ENCODE assay signal across 2 cellular contexts in genomic region chr17:50668025-50668837, GRCh38.
TF ChIP-seq lines count a peak whose summit lies in the region.

No MANE protein-coding gene starts in this region.

TF ChIP-seq in GM12878, 131 proteins besides CTCF, POLR2A, EP300 and RAD21:
- TF ChIP-seq REST (IDR thresholded peaks at IDR 0.05; ENCODE audit: low read depth, low read length) (no peak), ZNF24 (IDR thresholded peaks at IDR 0.05) (no peak), NR2F1 (conservative IDR thresholded peaks at IDR 0.05) (0 out of 2 replicates have a peak, but pooled peaks have one; percentile 27)

TF ChIP-seq in HepG2, 621 proteins besides CTCF, POLR2A, EP300 and RAD21 (continues in another document):
- TF ChIP-seq RORA (CRISPR knock-in tag; IDR thresholded peaks at IDR 0.05) (no peak), ZNF639 (CRISPR knock-in tag; conservative IDR thresholded peaks at IDR 0.05) (no peak), SOX6 (IDR thresholded peaks at IDR 0.05) (no peak), SOX6 (CRISPR knock-in tag; IDR thresholded peaks at IDR 0.05) (peak; percentile 5; the same call in 1 of the 2 replicates), PAXIP1 (CRISPR knock-in tag; conservative IDR thresholded peaks at IDR 0.05) (0 out of 2 replicates have a peak, but pooled peaks have one; percentile 19), ZNF24 (IDR thresholded peaks at IDR 0.05) (no peak), MXD4 (CRISPR knock-in tag; IDR thresholded peaks at IDR 0.05) (no peak), ZNF205 (CRISPR knock-in tag; IDR thresholded peaks at IDR 0.05) (no peak), ZNF180 (CRISPR knock-in tag; IDR thresholded peaks at IDR 0.05; ENCODE audit: borderline replicate concordance, low read depth) (no peak), NR2F1 (CRISPR knock-in tag; IDR thresholded peaks at IDR 0.05) (peak; percentile 50 to 95; a peak in 3 of 4 replicates), NR2F2 (IDR thresholded peaks at IDR 0.05; ENCODE audit: borderline replicate concordance, low read depth) (peak; percentile 86), HNF4G (IDR thresholded peaks at IDR 0.05; ENCODE audit: borderline replicate concordance, low read depth, low read length) (no peak), HNF4G (CRISPR knock-in tag; IDR thresholded peaks at IDR 0.05; ENCODE audit: borderline replicate concordance, low read depth) (no peak), NCOA1 (CRISPR knock-in tag; IDR thresholded peaks at IDR 0.05) (no peak), ZNF224 (CRISPR knock-in tag; IDR thresholded peaks at IDR 0.05) (no peak), FOXA3 (CRISPR knock-in tag; IDR thresholded peaks at IDR 0.05) (0 out of 2 replicates have a peak, but pooled peaks have one; percentile 11), ZNF770 (CRISPR knock-in tag; IDR thresholded peaks at IDR 0.05) (no peak), ZNF672 (CRISPR knock-in tag; IDR thresholded peaks at IDR 0.05) (no peak), MAFF (IDR thresholded peaks at IDR 0.05; ENCODE audit: low read depth, low read length) (no peak), KLF11 (CRISPR knock-in tag; IDR thresholded peaks at IDR 0.05) (no peak), HMGA1 (CRISPR knock-in tag; conservative IDR thresholded peaks at IDR 0.05) (no peak)
- TF ChIP-seq, protein P1, sequence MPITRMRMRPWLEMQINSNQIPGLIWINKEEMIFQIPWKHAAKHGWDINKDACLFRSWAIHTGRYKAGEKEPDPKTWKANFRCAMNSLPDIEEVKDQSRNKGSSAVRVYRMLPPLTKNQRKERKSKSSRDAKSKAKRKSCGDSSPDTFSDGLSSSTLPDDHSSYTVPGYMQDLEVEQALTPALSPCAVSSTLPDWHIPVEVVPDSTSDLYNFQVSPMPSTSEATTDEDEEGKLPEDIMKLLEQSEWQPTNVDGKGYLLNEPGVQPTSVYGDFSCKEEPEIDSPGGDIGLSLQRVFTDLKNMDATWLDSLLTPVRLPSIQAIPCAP (CRISPR knock-in tag; IDR thresholded peaks at IDR 0.05; ENCODE audit: low read depth), result no peak
- TF ChIP-seq, protein P2, sequence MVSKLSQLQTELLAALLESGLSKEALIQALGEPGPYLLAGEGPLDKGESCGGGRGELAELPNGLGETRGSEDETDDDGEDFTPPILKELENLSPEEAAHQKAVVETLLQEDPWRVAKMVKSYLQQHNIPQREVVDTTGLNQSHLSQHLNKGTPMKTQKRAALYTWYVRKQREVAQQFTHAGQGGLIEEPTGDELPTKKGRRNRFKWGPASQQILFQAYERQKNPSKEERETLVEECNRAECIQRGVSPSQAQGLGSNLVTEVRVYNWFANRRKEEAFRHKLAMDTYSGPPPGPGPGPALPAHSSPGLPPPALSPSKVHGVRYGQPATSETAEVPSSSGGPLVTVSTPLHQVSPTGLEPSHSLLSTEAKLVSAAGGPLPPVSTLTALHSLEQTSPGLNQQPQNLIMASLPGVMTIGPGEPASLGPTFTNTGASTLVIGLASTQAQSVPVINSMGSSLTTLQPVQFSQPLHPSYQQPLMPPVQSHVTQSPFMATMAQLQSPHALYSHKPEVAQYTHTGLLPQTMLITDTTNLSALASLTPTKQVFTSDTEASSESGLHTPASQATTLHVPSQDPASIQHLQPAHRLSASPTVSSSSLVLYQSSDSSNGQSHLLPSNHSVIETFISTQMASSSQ (IDR thresholded peaks at IDR 0.05; ENCODE audit: low read depth), result no peak
- TF ChIP-seq, protein P2 (CRISPR knock-in tag; IDR thresholded peaks at IDR 0.05; ENCODE audit: borderline replicate concordance), result no peak
- TF ChIP-seq, protein P3, sequence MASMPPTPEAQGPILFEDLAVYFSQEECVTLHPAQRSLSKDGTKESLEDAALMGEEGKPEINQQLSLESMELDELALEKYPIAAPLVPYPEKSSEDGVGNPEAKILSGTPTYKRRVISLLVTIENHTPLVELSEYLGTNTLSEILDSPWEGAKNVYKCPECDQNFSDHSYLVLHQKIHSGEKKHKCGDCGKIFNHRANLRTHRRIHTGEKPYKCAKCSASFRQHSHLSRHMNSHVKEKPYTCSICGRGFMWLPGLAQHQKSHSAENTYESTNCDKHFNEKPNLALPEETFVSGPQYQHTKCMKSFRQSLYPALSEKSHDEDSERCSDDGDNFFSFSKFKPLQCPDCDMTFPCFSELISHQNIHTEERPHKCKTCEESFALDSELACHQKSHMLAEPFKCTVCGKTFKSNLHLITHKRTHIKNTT (CRISPR knock-in tag; IDR thresholded peaks at IDR 0.05), result no peak
- TF ChIP-seq, protein P4, sequence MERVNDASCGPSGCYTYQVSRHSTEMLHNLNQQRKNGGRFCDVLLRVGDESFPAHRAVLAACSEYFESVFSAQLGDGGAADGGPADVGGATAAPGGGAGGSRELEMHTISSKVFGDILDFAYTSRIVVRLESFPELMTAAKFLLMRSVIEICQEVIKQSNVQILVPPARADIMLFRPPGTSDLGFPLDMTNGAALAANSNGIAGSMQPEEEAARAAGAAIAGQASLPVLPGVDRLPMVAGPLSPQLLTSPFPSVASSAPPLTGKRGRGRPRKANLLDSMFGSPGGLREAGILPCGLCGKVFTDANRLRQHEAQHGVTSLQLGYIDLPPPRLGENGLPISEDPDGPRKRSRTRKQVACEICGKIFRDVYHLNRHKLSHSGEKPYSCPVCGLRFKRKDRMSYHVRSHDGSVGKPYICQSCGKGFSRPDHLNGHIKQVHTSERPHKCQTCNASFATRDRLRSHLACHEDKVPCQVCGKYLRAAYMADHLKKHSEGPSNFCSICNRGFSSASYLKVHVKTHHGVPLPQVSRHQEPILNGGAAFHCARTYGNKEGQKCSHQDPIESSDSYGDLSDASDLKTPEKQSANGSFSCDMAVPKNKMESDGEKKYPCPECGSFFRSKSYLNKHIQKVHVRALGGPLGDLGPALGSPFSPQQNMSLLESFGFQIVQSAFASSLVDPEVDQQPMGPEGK (CRISPR knock-in tag; IDR thresholded peaks at IDR 0.05), result peak; percentile 37; the same call in 1 of the 2 replicates
- TF ChIP-seq, protein P5, sequence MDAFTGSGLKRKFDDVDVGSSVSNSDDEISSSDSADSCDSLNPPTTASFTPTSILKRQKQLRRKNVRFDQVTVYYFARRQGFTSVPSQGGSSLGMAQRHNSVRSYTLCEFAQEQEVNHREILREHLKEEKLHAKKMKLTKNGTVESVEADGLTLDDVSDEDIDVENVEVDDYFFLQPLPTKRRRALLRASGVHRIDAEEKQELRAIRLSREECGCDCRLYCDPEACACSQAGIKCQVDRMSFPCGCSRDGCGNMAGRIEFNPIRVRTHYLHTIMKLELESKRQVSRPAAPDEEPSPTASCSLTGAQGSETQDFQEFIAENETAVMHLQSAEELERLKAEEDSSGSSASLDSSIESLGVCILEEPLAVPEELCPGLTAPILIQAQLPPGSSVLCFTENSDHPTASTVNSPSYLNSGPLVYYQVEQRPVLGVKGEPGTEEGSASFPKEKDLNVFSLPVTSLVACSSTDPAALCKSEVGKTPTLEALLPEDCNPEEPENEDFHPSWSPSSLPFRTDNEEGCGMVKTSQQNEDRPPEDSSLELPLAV (CRISPR knock-in tag; conservative IDR thresholded peaks at IDR 0.05; ENCODE audit: low read depth), result no peak
- TF ChIP-seq, protein P6, sequence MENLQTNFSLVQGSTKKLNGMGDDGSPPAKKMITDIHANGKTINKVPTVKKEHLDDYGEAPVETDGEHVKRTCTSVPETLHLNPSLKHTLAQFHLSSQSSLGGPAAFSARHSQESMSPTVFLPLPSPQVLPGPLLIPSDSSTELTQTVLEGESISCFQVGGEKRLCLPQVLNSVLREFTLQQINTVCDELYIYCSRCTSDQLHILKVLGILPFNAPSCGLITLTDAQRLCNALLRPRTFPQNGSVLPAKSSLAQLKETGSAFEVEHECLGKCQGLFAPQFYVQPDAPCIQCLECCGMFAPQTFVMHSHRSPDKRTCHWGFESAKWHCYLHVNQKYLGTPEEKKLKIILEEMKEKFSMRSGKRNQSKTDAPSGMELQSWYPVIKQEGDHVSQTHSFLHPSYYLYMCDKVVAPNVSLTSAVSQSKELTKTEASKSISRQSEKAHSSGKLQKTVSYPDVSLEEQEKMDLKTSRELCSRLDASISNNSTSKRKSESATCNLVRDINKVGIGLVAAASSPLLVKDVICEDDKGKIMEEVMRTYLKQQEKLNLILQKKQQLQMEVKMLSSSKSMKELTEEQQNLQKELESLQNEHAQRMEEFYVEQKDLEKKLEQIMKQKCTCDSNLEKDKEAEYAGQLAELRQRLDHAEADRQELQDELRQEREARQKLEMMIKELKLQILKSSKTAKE (CRISPR knock-in tag; IDR thresholded peaks at IDR 0.05; ENCODE audit: borderline replicate concordance), result 0 out of 2 replicates have a peak, but pooled peaks have one; percentile 0
